22 cellular contexts compared by ENCODE assay signal in genomic region chr5:73968729-73969128, GRCh38.
DNase-seq lines count a peak whose midpoint lies in the region; ATAC-seq and TF ChIP-seq lines count a peak whose summit lies in the region.
"Had no signal": no experiment of that assay in that cellular context is flagged by ENCODE, and none has a peak within 500 bp of the region (broad histone marks: within the 10 kb centered on the region; RNA-seq: fewer than 3 reads in every experiment).

No MANE protein-coding gene starts in this region.

- no peak overlapping the region for H3K4me3 Mint-ChIP-seq in nephron
- H3K4me3 Mint-ChIP-seq: activated naive CD8-positive, alpha-beta T cell treated with anti-CD3 and anti-CD28 coated beads, Interleukin-2, amount 10 ng/mL, durations not matched to agents 7 days and 5 days; activated T-helper 17 cell treated with anti-CD3 and anti-CD28 coated beads, Interleukin-2, amount 50 U/mL, for 72 hours had no signal

- H3K23ac ChIP-seq in IMR-90 (ENCODE audit: low read depth, low read length): no peak overlapping the region

- peaks cover 3% of the 10 kb centered on the region for H3K9me3 Mint-ChIP-seq in nephron
- H3K9me3 Mint-ChIP-seq: activated naive CD8-positive, alpha-beta T cell treated with anti-CD3 and anti-CD28 coated beads, Interleukin-2, amount 10 ng/mL, durations not matched to agents 7 days and 5 days; activated T-helper 17 cell treated with anti-CD3 and anti-CD28 coated beads, Interleukin-2, amount 50 U/mL, for 72 hours had no signal

- H3K27ac ChIP-seq in IMR-90 (ENCODE audit: insufficient read depth, low read length) (no peak overlapping the region), dorsolateral prefrontal cortex (peak overlapping the region in 4 of 59 donors; percentile 32 to 65 (median 40)), Peyer's patch (no peak overlapping the region)
- H3K27ac ChIP-seq: body of pancreas, gastroesophageal sphincter, ovary, testis had no signal

- H3K79me1 ChIP-seq in IMR-90 (ENCODE audit: low read depth in 1 of 2, low read length in 2 of 2): no peaks in the 10 kb centered on the region

- H2BK15ac ChIP-seq in IMR-90 (ENCODE audit: low read depth, low read length): no peak overlapping the region

- DNase-seq in IMR-90 (peak; percentile 12), dorsolateral prefrontal cortex (peak in 8 of 10 donors; percentile 30 to 73 (median 60)), Peyer's patch (no peak)
- DNase-seq in stimulated activated CD4-positive, alpha-beta T cell treated with anti-CD3 and anti-CD28 coated beads, Interleukin-2, amount 100 ng/mL, for 48 hours: no peak
- DNase-seq: activated CD4-positive, alpha-beta T cell treated with anti-CD3 and anti-CD28 coated beads, Interleukin-2, amount 50 U/mL, for 1 hour; activated naive CD8-positive, alpha-beta T cell treated with anti-CD3 and anti-CD28 coated beads, Interleukin-2, amount 10 ng/mL, durations not matched to agents 7 days and 5 days; BE2C; body of pancreas; COR-L47; effector memory CD4-positive, alpha-beta T cell; NCI-H187; NCI-H526 treated with DMSO at 0.1 percent for 48 hours; ovary; RPMI8226; testis had no signal

- H2BK20ac ChIP-seq in IMR-90 (ENCODE audit: low read depth, low read length): no peak overlapping the region

- no TSS peak for BruUV-seq in IMR-90 (replicated peaks; lab: Mats Ljungman, UMichigan)

- TF ChIP-seq POLR2A in IMR-90 (IDR thresholded peaks at IDR 0.05; ENCODE audit: low read depth, low read length) (no peak), Peyer's patch (IDR thresholded peaks at IDR 0.05) (no peak)

- no peak overlapping the region for H2BK120ac ChIP-seq in IMR-90 (ENCODE audit: low read depth, low read length)

- no peak overlapping the region for H2AK5ac ChIP-seq in IMR-90 (ENCODE audit: low read depth, low read length)

- H4K20me1 ChIP-seq in IMR-90 (ENCODE audit: insufficient read depth, low read length): no peaks in the 10 kb centered on the region

- H2BK5ac ChIP-seq in IMR-90 (ENCODE audit: low read depth, low read length, poor library complexity, severe bottlenecking): no peak overlapping the region

- H3K9me3 ChIP-seq in IMR-90 (ENCODE audit: control insufficient read depth, insufficient read depth, low read length) (no peaks in the 10 kb centered on the region), Peyer's patch (no peaks in the 10 kb centered on the region)
- H3K9me3 ChIP-seq: BE2C, body of pancreas, ovary, testis had no signal

- H3K36me3 Mint-ChIP-seq in nephron (ENCODE audit: low read depth): no peaks in the 10 kb centered on the region
- H3K36me3 Mint-ChIP-seq: activated naive CD8-positive, alpha-beta T cell treated with anti-CD3 and anti-CD28 coated beads, Interleukin-2, amount 10 ng/mL, durations not matched to agents 7 days and 5 days had no signal

- POLR2A ChIA-PET in IMR-90 (lab: Charles Lee; ENCODE audit: unreplicated experiment): no interaction called here

- no peak for ATAC-seq in IMR-90 (ENCODE audit: low read depth)
- no peak for ATAC-seq in HG03342 (IDR thresholded peaks at IDR 0.05; ENCODE audit: unreplicated experiment)
- ATAC-seq in GM21381 (IDR thresholded peaks at IDR 0.05; ENCODE audit: unreplicated experiment): no peak
- ATAC-seq: activated T-helper 17 cell treated with anti-CD3 and anti-CD28 coated beads, Interleukin-2, amount 50 U/mL, for 72 hours; body of pancreas; gastroesophageal sphincter; HCT116 had no signal

- WGBS in IMR-90 (ENCODE audit: extremely low coverage in 2 of 2, insufficient read length in 1 of 2), 2 experiments: no CpG with 5 or more reads among the region's 8 CpGs

- TF ChIP-seq CTCF in IMR-90 (conservative IDR thresholded peaks at IDR 0.05; ENCODE audit: low read depth, low read length) (no peak), dorsolateral prefrontal cortex (IDR thresholded peaks at IDR 0.05 in 54 of 56, conservative IDR thresholded peaks at IDR 0.05 in 2 of 56; ENCODE audit: low read depth in 1 of 56, partially characterized antibody in 56 of 56) (no peak), nephron (IDR thresholded peaks at IDR 0.05; ENCODE audit: unreplicated experiment in 3 of 3) (no peak), Peyer's patch (IDR thresholded peaks at IDR 0.05) (no peak)

- H4K8ac ChIP-seq in IMR-90 (ENCODE audit: low read depth in 2 of 2, low read length in 2 of 2): no peak overlapping the region

- H3K36me3 ChIP-seq in IMR-90 (ENCODE audit: control insufficient read depth, insufficient read depth, low read length) (no peaks in the 10 kb centered on the region), Peyer's patch (no peaks in the 10 kb centered on the region)
- H3K36me3 ChIP-seq: BE2C, gastroesophageal sphincter, ovary had no signal

- H4K91ac ChIP-seq in IMR-90 (ENCODE audit: insufficient read depth, low read depth, low read length): no peak overlapping the region

- H3K27me3 Mint-ChIP-seq in nephron (ENCODE audit: low read depth): peaks cover 9% of the 10 kb centered on the region

- no peak for TF ChIP-seq RAD21 in IMR-90 (IDR thresholded peaks at IDR 0.05; ENCODE audit: low read length)

- no peak overlapping the region for H3K14ac ChIP-seq in IMR-90 (replicated peaks; ENCODE audit: low read depth, low read length)

- peaks cover 56% of the 10 kb centered on the region for H3K4me1 Mint-ChIP-seq in nephron
- H3K4me1 Mint-ChIP-seq: activated naive CD8-positive, alpha-beta T cell treated with anti-CD3 and anti-CD28 coated beads, Interleukin-2, amount 10 ng/mL, durations not matched to agents 7 days and 5 days; activated T-helper 17 cell treated with anti-CD3 and anti-CD28 coated beads, Interleukin-2, amount 50 U/mL, for 72 hours had no signal

- H3K18ac ChIP-seq in IMR-90 (ENCODE audit: low read depth, low read length): no peak overlapping the region

- H2AK9ac ChIP-seq in IMR-90 (replicated peaks; ENCODE audit: low read depth, low read length, poor library complexity): no peak overlapping the region

- H4K5ac ChIP-seq in IMR-90 (ENCODE audit: low read depth, low read length): no peak overlapping the region

- no peaks in the 10 kb centered on the region for H3K4me1 ChIP-seq in IMR-90 (ENCODE audit: control insufficient read depth, insufficient read depth, low read length)
- H3K4me1 ChIP-seq in Peyer's patch: no peaks in the 10 kb centered on the region
- H3K4me1 ChIP-seq: body of pancreas, gastroesophageal sphincter had no signal

- H3K4me3 ChIP-seq in IMR-90 (ENCODE audit: insufficient read depth, low read depth, low read length) (no peak overlapping the region), dorsolateral prefrontal cortex (no peak overlapping the region), Peyer's patch (no peak overlapping the region)
- H3K4me3 ChIP-seq: body of pancreas, gastroesophageal sphincter, lung, ovary, testis had no signal

- intact Hi-C loops in IMR-90 (cut with micrococcal nuclease) (no loop called here), dorsolateral prefrontal cortex (cut with DNase I) (no loop called here)

- H2AFZ ChIP-seq in IMR-90 (replicated peaks; ENCODE audit: low read length, poor library complexity): no peak overlapping the region

- dilution Hi-C loops in IMR-90 (cut with HindIII; ENCODE audit: low sequenced_read_pairs, unreplicated experiment): no loop called here

- H3K9ac ChIP-seq in IMR-90 (ENCODE audit: low read depth, low read length): no peak overlapping the region

- CTCF ChIA-PET in IMR-90 (lab: Yijun Ruan, JAX): no interaction called here

- H3K4me2 ChIP-seq in IMR-90 (ENCODE audit: low read depth, low read length): no peak overlapping the region

- H3K27me3 ChIP-seq in IMR-90 (ENCODE audit: control insufficient read depth, insufficient read depth, low read length) (peaks cover 12% of the 10 kb centered on the region), dorsolateral prefrontal cortex (peaks cover 0 to 4% (median 0%) of the 10 kb centered on the region in 45 donors), Peyer's patch (no peaks in the 10 kb centered on the region)
- H3K27me3 ChIP-seq: BE2C, body of pancreas, ovary, testis had no signal

- no peak overlapping the region for H3K56ac ChIP-seq in IMR-90 (ENCODE audit: extremely low read depth, insufficient read depth, low read length)

- peak overlapping the region; percentile 49 to 84 (median 84) for H3K27ac Mint-ChIP-seq in nephron
- H3K27ac Mint-ChIP-seq: activated naive CD8-positive, alpha-beta T cell treated with anti-CD3 and anti-CD28 coated beads, Interleukin-2, amount 10 ng/mL, durations not matched to agents 7 days and 5 days; activated T-helper 17 cell treated with anti-CD3 and anti-CD28 coated beads, Interleukin-2, amount 50 U/mL, for 72 hours had no signal

- in situ Hi-C loops in IMR-90 (cut with MboI; ENCODE audit: low sequenced_read_pairs): no loop called here

- H3K9me1 ChIP-seq in IMR-90 (ENCODE audit: insufficient read depth, low read length): no peaks in the 10 kb centered on the region

- no peak overlapping the region for H3K4ac ChIP-seq in IMR-90 (ENCODE audit: low read depth, low read length)

TF ChIP-seq in IMR-90, 13 proteins besides CTCF, POLR2A, EP300 and RAD21:
- no peak for TF ChIP-seq MAFK (IDR thresholded peaks at IDR 0.05; ENCODE audit: low read depth, low read length)

Comparison
In these comparisons a context has a peak if more than half of its experiments do, and no peak if none do; other contexts are left out.
1. DNase-seq: peak in IMR-90 (single experiment) and dorsolateral prefrontal cortex (8 of 10); none in stimulated activated CD4-positive, alpha-beta T cell treated with anti-CD3 and anti-CD28 coated beads, Interleukin-2, amount 100 ng/mL, for 48 hours (0 of 2) and Peyer's patch (0 of 3).